In genomic region chr10:119524720-119525070, GRCh38 we compare ENCODE assay signal across 26 cellular contexts.
"Had no signal": no experiment of that assay in that cellular context is flagged by ENCODE, and none has a peak within 500 bp of the region (broad histone marks: within the 10 kb centered on the region; RNA-seq: fewer than 3 reads in every experiment).

No MANE protein-coding gene starts in this region.

- H3K9me3 ChIP-seq: colonic mucosa, gastrocnemius medialis, heart right ventricle, left lung, ovary, psoas muscle, spleen, suprapubic skin, transverse colon, upper lobe of right lung, uterus had no signal

- H3K36me3 ChIP-seq: colonic mucosa, gastrocnemius medialis, ovary, transverse colon, upper lobe of right lung, uterus had no signal

- DNase-seq: colonic mucosa; effector CD8-positive, alpha-beta T cell; endodermal cell; foreskin fibroblast; gastrocnemius medialis; heart right ventricle; hippocampal formation; left cardiac atrium; left lung; mesendoderm; midbrain; natural killer cell; occipital lobe; ovary; psoas muscle; right cardiac atrium; spleen; stimulated activated naive CD4-positive, alpha-beta T cell; stimulated activated naive CD8-positive, alpha-beta T cell treated with anti-CD3 and anti-CD28 coated beads, Interleukin-15, amount 100 ng/mL, for 72 hours; transverse colon; upper lobe of right lung; uterus had no signal

- H3K4me1 ChIP-seq: colonic mucosa, gastrocnemius medialis, left lung, spleen, upper lobe of right lung had no signal

- H3K27me3 ChIP-seq: colonic mucosa, gastrocnemius medialis, left lung, ovary, spleen, suprapubic skin, transverse colon, upper lobe of right lung, uterus had no signal

- H3K4me1 Mint-ChIP-seq: endodermal cell had no signal

- ATAC-seq: gastrocnemius medialis, left cardiac atrium, left lung, natural killer cell, psoas muscle, upper lobe of right lung had no signal

- H3K27ac ChIP-seq: colonic mucosa, epithelial cell of prostate, gastrocnemius medialis, heart right ventricle, left lung, ovary, psoas muscle, skin epidermis, spleen, suprapubic skin, upper lobe of right lung, uterus had no signal

- H3K27me3 Mint-ChIP-seq: dendritic cell treated with granulocyte-macrophage colony-stimulating factor and Interleukin-4, amounts not matched to agents 40 ng/mL and 50 ng/mL, for 4 days; stimulated activated naive CD8-positive, alpha-beta T cell treated with anti-CD3 and anti-CD28 coated beads, Interleukin-15, amount 100 ng/mL, for 72 hours had no signal

- H3K9me3 Mint-ChIP-seq: dendritic cell treated with granulocyte-macrophage colony-stimulating factor and Interleukin-4, amounts not matched to agents 40 ng/mL and 50 ng/mL, for 4 days; endodermal cell; natural killer cell; stimulated activated naive CD8-positive, alpha-beta T cell treated with anti-CD3 and anti-CD28 coated beads, Interleukin-15, amount 100 ng/mL, for 72 hours had no signal

- H3K4me3 Mint-ChIP-seq: dendritic cell treated with granulocyte-macrophage colony-stimulating factor and Interleukin-4, amounts not matched to agents 40 ng/mL and 50 ng/mL, for 4 days; endodermal cell; natural killer cell had no signal

- H3K4me3 ChIP-seq: colonic mucosa, gastrocnemius medialis, heart right ventricle, left lung, ovary, psoas muscle, skin epidermis, spleen, suprapubic skin, transverse colon, upper lobe of right lung, uterus had no signal

- H3K36me3 Mint-ChIP-seq: natural killer cell had no signal

- H3K27ac Mint-ChIP-seq: endodermal cell, natural killer cell had no signal
